7 cellular contexts compared by ENCODE assay signal in genomic region chr17:10198509-10199249, GRCh38. TPM values are rescaled to one million over a fixed set of nuclear protein-coding genes. Genes with fewer than 3 reads are reported as not detected.
DNase-seq lines count a peak whose midpoint lies in the region; ATAC-seq and TF ChIP-seq lines count a peak whose summit lies in the region.

Gene GAS7, minus strand, starts transcription at chr17:10198606.

- no peak for TF ChIP-seq POLR2A in prostate gland (IDR thresholded peaks at IDR 0.05)

- peak within 1 kb of the TSS; percentile 80 for H3K4me3 ChIP-seq in Jurkat, Clone E6-1 (ENCODE audit: low read length)
- peak within 1 kb of the TSS; percentile 49 to 67 for H3K4me3 ChIP-seq in prostate gland

- H3K27ac Mint-ChIP-seq in activated naive CD4-positive, alpha-beta T cell treated with anti-CD3 and anti-CD28 coated beads, Interleukin-2, amount 10 ng/mL, durations not matched to agents 7 days and 5 days: no peak within 1 kb of the TSS

- no peaks in the 10 kb centered on the region for H3K4me1 ChIP-seq in prostate gland (replicated peaks)

- no peaks in the 10 kb centered on the region for H3K27me3 ChIP-seq in prostate gland (replicated peaks; ENCODE audit: insufficient read depth)

- no peaks in the 10 kb centered on the region for H3K9me3 ChIP-seq in prostate gland

- CTCF ChIA-PET in activated naive CD4-positive, alpha-beta T cell treated with anti-CD3 and anti-CD28 coated beads, Interleukin-2, amount 10 ng/mL, durations not matched to agents 7 days and 5 days (lab: Charles Lee): no interaction called here

- DNase-seq in Jurkat, Clone E6-1 (ENCODE audit: low read depth, low spot score): peak; percentile 97
- peak; percentile 45 for DNase-seq in activated naive CD4-positive, alpha-beta T cell treated with anti-CD3 and anti-CD28 coated beads, Interleukin-2, amount 10 ng/mL, durations not matched to agents 7 days and 5 days
- DNase-seq in left cardiac atrium: peak; percentile 84
- peak; percentile 45 for DNase-seq in prostate gland (ENCODE audit: low spot score)

- under 1% methylated on average over 31 of the region's 86 CpGs for WGBS in prostate gland

- H3K36me3 Mint-ChIP-seq in activated naive CD4-positive, alpha-beta T cell treated with anti-CD3 and anti-CD28 coated beads, Interleukin-2, amount 10 ng/mL, durations not matched to agents 7 days and 5 days: peaks cover 1% of the 10 kb centered on the region

- peak within 1 kb of the TSS; percentile 43 to 47 for H3K27ac ChIP-seq in prostate gland

- ATAC-seq in GM19025 (IDR thresholded peaks at IDR 0.05; ENCODE audit: low read depth, unreplicated experiment): peak; percentile 49
- ATAC-seq in left cardiac atrium: peak; percentile 80 to 88
- no peak for ATAC-seq in HG03039 (IDR thresholded peaks at IDR 0.05; ENCODE audit: unreplicated experiment)
- ATAC-seq in HG03045 (IDR thresholded peaks at IDR 0.05; ENCODE audit: unreplicated experiment): no peak

- no peaks in the 10 kb centered on the region for H3K36me3 ChIP-seq in prostate gland

- H3K9me3 Mint-ChIP-seq in activated naive CD4-positive, alpha-beta T cell treated with anti-CD3 and anti-CD28 coated beads, Interleukin-2, amount 10 ng/mL, durations not matched to agents 7 days and 5 days: peaks cover 14% of the 10 kb centered on the region

- H3K4me3 Mint-ChIP-seq in activated naive CD4-positive, alpha-beta T cell treated with anti-CD3 and anti-CD28 coated beads, Interleukin-2, amount 10 ng/mL, durations not matched to agents 7 days and 5 days: peak within 1 kb of the TSS; percentile 41

- intact Hi-C loops in left cardiac atrium (cut with DNase I) (no loop called here), prostate gland (cut with DNase I) (no loop called here)

- TF ChIP-seq CTCF in prostate gland (IDR thresholded peaks at IDR 0.05): no peak

- H3K4me1 Mint-ChIP-seq in activated naive CD4-positive, alpha-beta T cell treated with anti-CD3 and anti-CD28 coated beads, Interleukin-2, amount 10 ng/mL, durations not matched to agents 7 days and 5 days: peaks cover 8% of the 10 kb centered on the region

- peaks cover 57% of the 10 kb centered on the region for H3K27me3 Mint-ChIP-seq in activated naive CD4-positive, alpha-beta T cell treated with anti-CD3 and anti-CD28 coated beads, Interleukin-2, amount 10 ng/mL, durations not matched to agents 7 days and 5 days

RNA-seq across cellular contexts. Expression of gene GAS7, which starts in this region (rescaled TPM):
- polyA plus RNA-seq in Jurkat, Clone E6-1 (2012; ENCODE audit: insufficient read depth, insufficient read length): 27.5 TPM
- 100 to 1,000 TPM; 115 to 119 TPM for total RNA-seq in left cardiac atrium
- total RNA-seq in prostate gland: 100 to 1,000 TPM in 1 of 2 donors, 10 to 100 TPM in 1; 10.3 to 144 TPM

Comparison
In these comparisons a context has a peak if more than half of its experiments do, and no peak if none do; other contexts are left out.
1. ATAC-seq: peak in GM19025 (single experiment) and left cardiac atrium (2 of 2); none in HG03039 (single experiment) and HG03045 (single experiment).
2. DNase-seq: peak in every context shown above with its lines; median percentile 97 in Jurkat, Clone E6-1; 84 in left cardiac atrium; 45 in activated naive CD4-positive, alpha-beta T cell treated with anti-CD3 and anti-CD28 coated beads, Interleukin-2, amount 10 ng/mL, durations not matched to agents 7 days and 5 days; 45 in prostate gland.